9 cellular contexts compared by ENCODE assay signal in the genomic region with DNA sequence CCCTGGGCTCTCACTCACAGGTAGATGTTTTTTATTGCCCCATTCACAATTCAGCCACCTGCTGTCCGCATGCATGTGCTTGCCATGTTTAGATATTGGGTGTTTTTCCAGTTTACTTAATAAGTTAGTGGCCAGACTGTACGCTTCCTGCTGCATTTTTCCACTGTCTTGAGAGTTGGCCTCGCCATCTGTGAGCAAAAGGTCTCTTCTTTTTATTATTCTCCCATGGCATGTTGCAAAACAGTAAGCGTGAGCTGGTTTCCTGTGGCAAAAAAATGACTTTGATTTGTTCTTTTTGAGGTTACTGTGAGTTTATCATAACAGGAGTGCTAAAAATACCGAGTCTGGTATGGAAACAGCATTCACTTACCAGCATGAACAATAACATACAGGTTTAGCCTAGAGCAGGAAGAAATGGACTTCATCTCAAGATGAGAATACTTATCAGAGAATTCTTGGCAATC. TPM values are rescaled to one million over a fixed set of nuclear protein-coding genes. Genes with fewer than 3 reads are reported as not detected.
DNase-seq lines count a peak whose midpoint lies in the region; ATAC-seq and TF ChIP-seq lines count a peak whose summit lies in the region.
"Had no signal": no experiment of that assay in that cellular context is flagged by ENCODE, and none has a peak within 500 bp of the region (broad histone marks: within the 10 kb centered on the region; RNA-seq: fewer than 3 reads in every experiment).

No MANE protein-coding gene starts in this region.

- 74% methylated on average over 5 of the region's 5 CpGs for WGBS in SK-N-SH (ENCODE audit: low lambda C conversion rate)

- H3K4me3 Mint-ChIP-seq in central memory CD8-positive, alpha-beta T cell: peak overlapping the region; percentile 64
- H3K4me3 Mint-ChIP-seq in nephron: peak overlapping the region in 1 of 3 experiments; percentile 3

- H3K4me1 ChIP-seq in SK-N-SH (ENCODE audit: control insufficient read depth in 1 of 2, insufficient read depth in 2 of 2, low read depth in 1 of 2, low read length in 1 of 2): peaks cover 0 to 15% of the 10 kb centered on the region in 2 experiments; a peak in 3 of 4 replicates

- H2AFZ ChIP-seq in SK-N-SH (ENCODE audit: low read depth): no peak overlapping the region

- peaks cover 40% of the 10 kb centered on the region for H4K20me1 ChIP-seq in SK-N-SH (ENCODE audit: insufficient read depth)

- TF ChIP-seq CTCF in SK-N-SH (IDR thresholded peaks at IDR 0.05): no peak
- no peak for TF ChIP-seq CTCF in nephron (IDR thresholded peaks at IDR 0.05; ENCODE audit: unreplicated experiment in 3 of 3)

- peaks cover 77% of the 10 kb centered on the region for H3K79me2 ChIP-seq in SK-N-SH (ENCODE audit: insufficient read depth)

- H3K4me1 Mint-ChIP-seq in central memory CD8-positive, alpha-beta T cell: peaks cover 38% of the 10 kb centered on the region
- H3K4me1 Mint-ChIP-seq in nephron: peaks cover 12% of the 10 kb centered on the region

- no peaks in the 10 kb centered on the region for H3K9me2 ChIP-seq in SK-N-SH

- POLR2A ChIA-PET in SK-N-SH (lab: Yijun Ruan, JAX): interaction anchor here (1.0 kb wide), 1 partner anchor 49 kb away, joined by 3 read pairs; no protein-coding TSS in a partner anchor

- H3K36me3 ChIP-seq in SK-N-SH (replicated peaks in 1 of 2; ENCODE audit: control insufficient read depth in 1 of 2, insufficient read depth in 2 of 2, low read length in 1 of 2): peaks cover 10 to 31% of the 10 kb centered on the region in 2 experiments

- peak; percentile 36 for DNase-seq in AG08396 (ENCODE audit: low spot score)
- DNase-seq in SK-N-SH: no peak
- DNase-seq in central memory CD8-positive, alpha-beta T cell (ENCODE audit: low spot score in 2 of 2): peak in 1 of 2 donors; percentile 35
- no peak for DNase-seq in DMS53 treated with DMSO at 0.1 percent for 48 hours (lab: John Stamatoyannopoulos, UW; ENCODE audit: unreplicated experiment)
- DNase-seq in ureter (ENCODE audit: low spot score): no peak
- no peak for DNase-seq in substantia nigra (lab: John Stamatoyannopoulos, UW)
- DNase-seq: NCI-H1105 had no signal

- no peaks in the 10 kb centered on the region for H3K9me3 Mint-ChIP-seq in central memory CD8-positive, alpha-beta T cell
- H3K9me3 Mint-ChIP-seq in nephron: no peaks in the 10 kb centered on the region

- peak; percentile 96 for ATAC-seq in central memory CD8-positive, alpha-beta T cell (replicated peaks; ENCODE audit: extremely low read depth, poor library complexity, severe bottlenecking)
- ATAC-seq in GM21529 (IDR thresholded peaks at IDR 0.05; ENCODE audit: unreplicated experiment): no peak

- peak overlapping the region; percentile 56 for H3K27ac Mint-ChIP-seq in central memory CD8-positive, alpha-beta T cell (ENCODE audit: low read depth)
- peak overlapping the region; percentile 86 to 93 (median 89) for H3K27ac Mint-ChIP-seq in nephron

- no peak for TF ChIP-seq RAD21 in SK-N-SH (IDR thresholded peaks at IDR 0.05; ENCODE audit: low read length)

- TF ChIP-seq EP300 in SK-N-SH (IDR thresholded peaks at IDR 0.05; ENCODE audit: borderline replicate concordance in 1 of 2, low read depth in 1 of 2, low read length in 1 of 2): no peak

- H3K4me3 ChIP-seq in SK-N-SH (ENCODE audit: low read depth in 2 of 2, low read length in 1 of 2): no peak overlapping the region

- H3K27ac ChIP-seq in SK-N-SH (ENCODE audit: low read depth in 2 of 2, low read length in 1 of 2) (peak overlapping the region; percentile 62 to 84; a peak in 3 of 4 replicates), substantia nigra (ENCODE audit: low read depth, low read length, poor library complexity, severe bottlenecking) (no peak overlapping the region)

- CTCF ChIA-PET in SK-N-SH (lab: Yijun Ruan, JAX): interaction anchor here (1.0 to 3.2 kb wide), 3 partner anchors 23 to 71 kb away, joined by 3 to 8 read pairs (median 3); no protein-coding TSS in a partner anchor

- H3K27me3 Mint-ChIP-seq in central memory CD8-positive, alpha-beta T cell: no peaks in the 10 kb centered on the region
- H3K27me3 Mint-ChIP-seq in nephron (ENCODE audit: low read depth): no peaks in the 10 kb centered on the region

- H3F3A ChIP-seq in SK-N-SH (replicated peaks; ENCODE audit: insufficient read depth): peaks cover 41% of the 10 kb centered on the region

- peaks cover 27% of the 10 kb centered on the region for H3K36me3 Mint-ChIP-seq in central memory CD8-positive, alpha-beta T cell (ENCODE audit: insufficient read depth)
- peaks cover 55% of the 10 kb centered on the region for H3K36me3 Mint-ChIP-seq in nephron (ENCODE audit: low read depth)

- peak overlapping the region; percentile 61; the same call in 1 of the 2 replicates for H3K4me2 ChIP-seq in SK-N-SH

- H3K9ac ChIP-seq in SK-N-SH: peak overlapping the region; percentile 43; the same call in 1 of the 2 replicates

- H3K9me3 ChIP-seq in SK-N-SH: no peaks in the 10 kb centered on the region

- H3K27me3 ChIP-seq in SK-N-SH (ENCODE audit: insufficient read depth): no peaks in the 10 kb centered on the region

TF ChIP-seq in SK-N-SH, 30 proteins besides CTCF, POLR2A, EP300 and RAD21:
- 0 out of 2 replicates have a peak, but pooled peaks have one; percentile 37 for TF ChIP-seq MEF2A (IDR thresholded peaks at IDR 0.05; ENCODE audit: borderline replicate concordance, low read depth)
- TF ChIP-seq, protein P1, sequence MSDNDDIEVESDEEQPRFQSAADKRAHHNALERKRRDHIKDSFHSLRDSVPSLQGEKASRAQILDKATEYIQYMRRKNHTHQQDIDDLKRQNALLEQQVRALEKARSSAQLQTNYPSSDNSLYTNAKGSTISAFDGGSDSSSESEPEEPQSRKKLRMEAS (IDR thresholded peaks at IDR 0.05; ENCODE audit: low read depth): no peak
- peak; percentile 49; the same call in 1 of the 2 replicates for TF ChIP-seq RXRA (IDR thresholded peaks at IDR 0.05; ENCODE audit: borderline replicate concordance, low read depth)
- no peak for TF ChIP-seq MXI1 (IDR thresholded peaks at IDR 0.05; ENCODE audit: low read depth, low read length)

RNA-seq across cellular contexts. Expression of a gene that starts 46.0 kb away (rescaled TPM):
- polyA plus RNA-seq in SK-N-SH (2012; rRNA removed): 123 and 126 TPM in 2 replicates
- polyA plus RNA-seq in SK-N-SH (2012; cell fraction: cytosol; rRNA removed): 137 and 140 TPM in 2 replicates
- polyA plus RNA-seq in SK-N-SH (2012; cell fraction: nucleus; rRNA removed): 44.7 and 62.7 TPM in 2 replicates
- total RNA-seq in ureter: 56.9 TPM

RNA-seq across cellular contexts. Expression of a gene that starts 54.3 kb away (rescaled TPM):
- polyA plus RNA-seq in SK-N-SH (2012; rRNA removed): 14.5 and 16.1 TPM in 2 replicates
- 9.9 and 12.9 TPM in 2 replicates for polyA plus RNA-seq in SK-N-SH (2012; cell fraction: cytosol; rRNA removed)
- 14.3 and 14.4 TPM in 2 replicates for polyA plus RNA-seq in SK-N-SH (2012; cell fraction: nucleus; rRNA removed)
- 9.9 TPM for total RNA-seq in ureter
